8 cellular contexts compared by ENCODE assay signal in genomic region chrX:39855748-39856129, GRCh38.
DNase-seq lines count a peak whose midpoint lies in the region; ATAC-seq and TF ChIP-seq lines count a peak whose summit lies in the region.

No MANE protein-coding gene starts in this region.

- peaks cover 15% of the 10 kb centered on the region for H3K4me1 ChIP-seq in Karpas-422 (ENCODE audit: low read length)

- peaks cover 65% of the 10 kb centered on the region for H3K4me1 Mint-ChIP-seq in activated naive CD8-positive, alpha-beta T cell treated with anti-CD3 and anti-CD28 coated beads for 36 hours
- peaks cover 14 to 63% (median 52%) of the 10 kb centered on the region in 4 donors for H3K4me1 Mint-ChIP-seq in naive thymus-derived CD8-positive, alpha-beta T cell

- peak; percentile 63 for DNase-seq in EH (ENCODE audit: low read depth)
- DNase-seq in Karpas-422 = peak; percentile 45
- DNase-seq in T follicular helper cell (ENCODE audit: low read depth) = peak; percentile 73
- peak; percentile 75 for DNase-seq in activated naive CD8-positive, alpha-beta T cell treated with anti-CD3 and anti-CD28 coated beads for 36 hours
- peak in 9 of 10 donors; percentile 25 to 87 (median 52) for DNase-seq in naive thymus-derived CD8-positive, alpha-beta T cell
- DNase-seq in Ammon's horn (ENCODE audit: low spot score) = no peak
- DNase-seq in coronary artery (ENCODE audit: low spot score) = no peak

- TF ChIP-seq CTCF in coronary artery (IDR thresholded peaks at IDR 0.05) = no peak

- no peak overlapping the region for H3K9ac ChIP-seq in Karpas-422 (ENCODE audit: low read length)

- no peaks in the 10 kb centered on the region for H3K27me3 Mint-ChIP-seq in activated naive CD8-positive, alpha-beta T cell treated with anti-CD3 and anti-CD28 coated beads for 36 hours
- no peaks in the 10 kb centered on the region for H3K27me3 Mint-ChIP-seq in naive thymus-derived CD8-positive, alpha-beta T cell

- POLR2A ChIA-PET in naive thymus-derived CD8-positive, alpha-beta T cell (lab: Charles Lee) = interaction anchor here (0.6 to 2.6 kb wide), 7 partner anchors 11 to 321 kb away, joined by 3 to 8 read pairs (median 3); partner anchors contain the start of gene BCOR

- no peak overlapping the region for H3K27ac ChIP-seq in Karpas-422 (ENCODE audit: low read length)
- no peak overlapping the region for H3K27ac ChIP-seq in coronary artery

- H3K9me2 ChIP-seq in Karpas-422 (replicated peaks; ENCODE audit: insufficient read depth, low read length) = no peaks in the 10 kb centered on the region

- H3K9me3 ChIP-seq in Karpas-422 (ENCODE audit: low read length) = no peaks in the 10 kb centered on the region

- H3K27ac Mint-ChIP-seq in activated naive CD8-positive, alpha-beta T cell treated with anti-CD3 and anti-CD28 coated beads for 36 hours = peak overlapping the region; percentile 97
- peak overlapping the region; percentile 90 to 99 (median 94) for H3K27ac Mint-ChIP-seq in naive thymus-derived CD8-positive, alpha-beta T cell

- ATAC-seq in GM21717 (IDR thresholded peaks at IDR 0.05; ENCODE audit: unreplicated experiment) = peak; percentile 41
- peak; percentile 66 for ATAC-seq in naive thymus-derived CD8-positive, alpha-beta T cell

- no peaks in the 10 kb centered on the region for H3K79me2 ChIP-seq in Karpas-422 (ENCODE audit: low read length)

- no peaks in the 10 kb centered on the region for H4K20me1 ChIP-seq in Karpas-422 (ENCODE audit: insufficient read depth, low read depth, low read length)

- H3K36me3 ChIP-seq in Karpas-422 (ENCODE audit: insufficient read depth, low read length) = no peaks in the 10 kb centered on the region

- peaks cover 18% of the 10 kb centered on the region for H3K36me3 Mint-ChIP-seq in activated naive CD8-positive, alpha-beta T cell treated with anti-CD3 and anti-CD28 coated beads for 36 hours
- H3K36me3 Mint-ChIP-seq in naive thymus-derived CD8-positive, alpha-beta T cell = no peaks in the 10 kb centered on the region

- H2AFZ ChIP-seq in Karpas-422 (ENCODE audit: low read length) = no peak overlapping the region

- H3K4me3 ChIP-seq in Karpas-422 (ENCODE audit: low read length) (no peak overlapping the region), coronary artery (no peak overlapping the region)

- H3K9me3 Mint-ChIP-seq in activated naive CD8-positive, alpha-beta T cell treated with anti-CD3 and anti-CD28 coated beads for 36 hours = no peaks in the 10 kb centered on the region
- H3K9me3 Mint-ChIP-seq in naive thymus-derived CD8-positive, alpha-beta T cell = no peaks in the 10 kb centered on the region

- no peaks in the 10 kb centered on the region for H3K27me3 ChIP-seq in Karpas-422 (ENCODE audit: low read length)

- H3K4me2 ChIP-seq in Karpas-422 (ENCODE audit: low read depth, low read length, poor library complexity, severe bottlenecking) = no peak overlapping the region

- H3K4me3 Mint-ChIP-seq in activated naive CD8-positive, alpha-beta T cell treated with anti-CD3 and anti-CD28 coated beads for 36 hours = peak overlapping the region; percentile 82
- H3K4me3 Mint-ChIP-seq in naive thymus-derived CD8-positive, alpha-beta T cell = peak overlapping the region; percentile 64 to 87 (median 74)

Comparison
In these comparisons a context has a peak if more than half of its experiments do, and no peak if none do; other contexts are left out.
1. DNase-seq: peak in EH (single experiment), Karpas-422 (single experiment), T follicular helper cell (single experiment), activated naive CD8-positive, alpha-beta T cell treated with anti-CD3 and anti-CD28 coated beads for 36 hours (single experiment) and naive thymus-derived CD8-positive, alpha-beta T cell (9 of 10); none in Ammon's horn (single experiment) and coronary artery (single experiment).